In genomic region chr16:369275-369865, GRCh38 we compare ENCODE assay signal across 1 cellular context.
TF ChIP-seq lines count a peak whose summit lies in the region.

No MANE protein-coding gene starts in this region.

TF ChIP-seq in A549, 52 proteins besides CTCF, POLR2A, EP300 and RAD21 (continued from another document):
- TF ChIP-seq BCL3 (IDR thresholded peaks at IDR 0.05) (no peak), NR3C1 (IDR thresholded peaks at IDR 0.05) (no peak), HMGXB4 (CRISPR knock-in tag; IDR thresholded peaks at IDR 0.05; ENCODE audit: borderline replicate concordance) (no peak), FOSB (CRISPR knock-in tag; IDR thresholded peaks at IDR 0.05) (no peak), FOSL2 (IDR thresholded peaks at IDR 0.05) (no peak), FOSL2 (CRISPR knock-in tag; IDR thresholded peaks at IDR 0.05) (no peak)
- TF ChIP-seq, protein P1, sequence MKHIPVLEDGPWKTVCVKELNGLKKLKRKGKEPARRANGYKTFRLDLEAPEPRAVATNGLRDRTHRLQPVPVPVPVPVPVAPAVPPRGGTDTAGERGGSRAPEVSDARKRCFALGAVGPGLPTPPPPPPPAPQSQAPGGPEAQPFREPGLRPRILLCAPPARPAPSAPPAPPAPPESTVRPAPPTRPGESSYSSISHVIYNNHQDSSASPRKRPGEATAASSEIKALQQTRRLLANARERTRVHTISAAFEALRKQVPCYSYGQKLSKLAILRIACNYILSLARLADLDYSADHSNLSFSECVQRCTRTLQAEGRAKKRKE (CRISPR knock-in tag; IDR thresholded peaks at IDR 0.05; ENCODE audit: low read depth) = no peak
